ENCODE assay signal across 1 cellular context in the genomic region with DNA sequence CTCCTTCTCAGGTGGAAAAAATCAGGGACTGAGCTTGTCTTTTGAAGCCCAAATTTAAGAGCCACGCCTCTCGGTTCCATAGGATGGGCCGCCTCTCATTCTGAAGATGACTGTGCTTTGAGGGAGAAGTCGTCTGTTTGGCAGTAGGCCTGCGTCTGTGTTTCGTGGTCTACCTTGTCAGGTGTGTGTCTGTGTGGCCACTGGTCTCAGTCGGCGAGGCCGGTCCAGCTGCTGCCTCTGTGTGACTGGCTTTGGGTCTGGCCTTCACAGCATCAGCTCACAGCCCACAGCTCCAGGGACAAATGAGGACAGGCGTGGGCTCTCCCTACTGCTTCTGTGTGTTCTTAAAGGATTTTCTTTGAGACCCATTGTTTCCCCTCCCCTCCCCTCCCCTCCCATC.
TF ChIP-seq lines count a peak whose summit lies in the region.

No MANE protein-coding gene starts in this region.

TF ChIP-seq in IMR-90, 13 proteins besides CTCF, POLR2A, EP300 and RAD21 (continued from another document):
- no peak for TF ChIP-seq RCOR1 (IDR thresholded peaks at IDR 0.05; ENCODE audit: insufficient replicate concordance, low read length)
